8 cellular contexts compared by ENCODE assay signal in genomic region chr19:1239796-1240737, GRCh38. TPM values are rescaled to one million over a fixed set of nuclear protein-coding genes. Genes with fewer than 3 reads are reported as not detected.
A peak's percentile ranks its signal among the peaks of the same experiment; 100 is the strongest.
DNase-seq lines count a peak whose midpoint lies in the region; ATAC-seq, FAIRE-seq and TF ChIP-seq lines count a peak whose summit lies in the region.

No MANE protein-coding gene starts in this region.

- peak; percentile 73 for ATAC-seq in stimulated activated naive CD8-positive, alpha-beta T cell treated with anti-CD3 and anti-CD28 coated beads, Interleukin-15, amount 100 ng/mL, for 72 hours

- peaks cover 10% of the 10 kb centered on the region for H3K27me3 Mint-ChIP-seq in neural progenitor cell (ENCODE audit: insufficient read depth, low read depth)
- H3K27me3 Mint-ChIP-seq in stimulated activated naive CD8-positive, alpha-beta T cell treated with anti-CD3 and anti-CD28 coated beads, Interleukin-15, amount 100 ng/mL, for 72 hours = peaks cover 30% of the 10 kb centered on the region

- H3K27me3 ChIP-seq in neural progenitor cell = peaks cover 7% of the 10 kb centered on the region

- H3K27ac ChIP-seq in neural progenitor cell = no peak overlapping the region

- H3K4me1 ChIP-seq in neural progenitor cell = peaks cover 17% of the 10 kb centered on the region

- H3K4me3 Mint-ChIP-seq in neural progenitor cell = peak overlapping the region; percentile 89
- peak overlapping the region; percentile 76 to 90 for H3K4me3 Mint-ChIP-seq in stimulated activated naive CD8-positive, alpha-beta T cell treated with anti-CD3 and anti-CD28 coated beads, Interleukin-15, amount 100 ng/mL, for 72 hours

- FAIRE-seq in GM18507 (lab: Jason Lieb, UNC) = peak; percentile 56

- H3K4me2 ChIP-seq in neural progenitor cell = peak overlapping the region; percentile 97

- peaks cover 33% of the 10 kb centered on the region for H3K4me1 Mint-ChIP-seq in neural progenitor cell
- peaks cover 59% of the 10 kb centered on the region for H3K4me1 Mint-ChIP-seq in stimulated activated naive CD8-positive, alpha-beta T cell treated with anti-CD3 and anti-CD28 coated beads, Interleukin-15, amount 100 ng/mL, for 72 hours

- no peak overlapping the region for H3K27ac Mint-ChIP-seq in neural progenitor cell
- no peak overlapping the region for H3K27ac Mint-ChIP-seq in stimulated activated naive CD8-positive, alpha-beta T cell treated with anti-CD3 and anti-CD28 coated beads, Interleukin-15, amount 100 ng/mL, for 72 hours

- no peaks in the 10 kb centered on the region for H3K9me3 Mint-ChIP-seq in neural progenitor cell
- H3K9me3 Mint-ChIP-seq in stimulated activated naive CD8-positive, alpha-beta T cell treated with anti-CD3 and anti-CD28 coated beads, Interleukin-15, amount 100 ng/mL, for 72 hours = no peaks in the 10 kb centered on the region

- H3F3A ChIP-seq in neural progenitor cell (ENCODE audit: low read depth) = peaks cover 39% of the 10 kb centered on the region

- no peaks in the 10 kb centered on the region for H3K36me3 Mint-ChIP-seq in neural progenitor cell

- H3K9ac ChIP-seq in neural progenitor cell = no peak overlapping the region

- H3K4me3 ChIP-seq in foreskin fibroblast (ENCODE audit: low read depth in 1 of 2, low read length in 2 of 2) (peak overlapping the region; percentile 40 to 45), neural progenitor cell (peak overlapping the region; percentile 52)

- DNase-seq in 8988T = peak; percentile 100
- peak; percentile 95 for DNase-seq in GM18507 (ENCODE audit: extremely low spot score, insufficient read length, low read depth)
- DNase-seq in LHCN-M2 (ENCODE audit: low read depth) = peak; percentile 85
- DNase-seq in SHP77 treated with DMSO at 0.1 percent for 48 hours (lab: John Stamatoyannopoulos, UW) = peak; percentile 66
- DNase-seq in activated gamma-delta T cell (lab: John Stamatoyannopoulos, UW) = peak; percentile 97
- DNase-seq in foreskin fibroblast = peak; percentile 92 to 98
- peak; percentile 97 for DNase-seq in neural progenitor cell (ENCODE audit: low spot score)
- DNase-seq in stimulated activated naive CD8-positive, alpha-beta T cell treated with anti-CD3 and anti-CD28 coated beads, Interleukin-15, amount 100 ng/mL, for 72 hours = peak; percentile 94 to 96

- H3K79me2 ChIP-seq in neural progenitor cell (ENCODE audit: low read depth) = peaks cover 20% of the 10 kb centered on the region

- H3K9me3 ChIP-seq in neural progenitor cell (ENCODE audit: low read depth) = no peaks in the 10 kb centered on the region

- H3K36me3 ChIP-seq in neural progenitor cell = no peaks in the 10 kb centered on the region

- H2AFZ ChIP-seq in neural progenitor cell (replicated peaks) = peak overlapping the region; percentile 65

- peaks cover 20% of the 10 kb centered on the region for H4K20me1 ChIP-seq in neural progenitor cell (ENCODE audit: low read depth)

- TF ChIP-seq CTCF in foreskin fibroblast (IDR thresholded peaks at IDR 0.05; ENCODE audit: low read depth, low read length) (peak; percentile 51), neural progenitor cell (IDR thresholded peaks at IDR 0.05) (peak; percentile 79)

RNA-seq across cellular contexts. Expression of gene ATP5F1D, which starts 1.5 kb away (rescaled TPM):
- total RNA-seq in LHCN-M2 (2014; rRNA removed) = 51.3 and 64.1 TPM in 2 replicates
- 246 TPM for polyA plus RNA-seq in LHCN-M2 (2012)
- 7.1 and 52.0 TPM in 2 replicates for total RNA-seq in neural progenitor cell (ENCODE audit: low replicate concordance)

RNA-seq across cellular contexts. Expression of gene CBARP, which starts 2.3 kb away (rescaled TPM):
- total RNA-seq in LHCN-M2 (2014; rRNA removed) = 4.6 and 4.7 TPM in 2 replicates
- polyA plus RNA-seq in LHCN-M2 (2012) = 3.7 TPM
- total RNA-seq in neural progenitor cell (ENCODE audit: low replicate concordance) = 1.2 and 17.8 TPM in 2 replicates

RNA-seq across cellular contexts. Expression of gene MIDN, which starts 8.3 kb away (rescaled TPM):
- total RNA-seq in LHCN-M2 (2014; rRNA removed) (12.6 and 15.6 TPM in 2 replicates), neural progenitor cell (ENCODE audit: low replicate concordance) (16.1 and 51.3 TPM in 2 replicates)
- 25.7 TPM for polyA plus RNA-seq in LHCN-M2 (2012)

RNA-seq across cellular contexts. Expression of gene CIRBP, which starts 29.1 kb away (rescaled TPM):
- 253 and 293 TPM in 2 replicates for total RNA-seq in LHCN-M2 (2014; rRNA removed)
- 248 TPM for polyA plus RNA-seq in LHCN-M2 (2012)
- total RNA-seq in neural progenitor cell (ENCODE audit: low replicate concordance) = 395 and 737 TPM in 2 replicates

RNA-seq across cellular contexts. Expression of gene STK11, which starts 34.5 kb away (rescaled TPM):
- total RNA-seq in LHCN-M2 (2014; rRNA removed) = 70.6 and 75.7 TPM in 2 replicates
- polyA plus RNA-seq in LHCN-M2 (2012) = 36.6 TPM
- 27.4 and 67.3 TPM in 2 replicates for total RNA-seq in neural progenitor cell (ENCODE audit: low replicate concordance)
